Comparison of ENCODE assay signal across 29 cellular contexts in genomic region chr1:159580340-159580739, GRCh38. TPM values are rescaled to one million over a fixed set of nuclear protein-coding genes. Genes with fewer than 3 reads are reported as not detected.
DNase-seq lines count a peak whose midpoint lies in the region; ATAC-seq and TF ChIP-seq lines count a peak whose summit lies in the region.
"Had no signal": no experiment of that assay in that cellular context is flagged by ENCODE, and none has a peak within 500 bp of the region (broad histone marks: within the 10 kb centered on the region; RNA-seq: fewer than 3 reads in every experiment).

No MANE protein-coding gene starts in this region.

- H3K4me1 Mint-ChIP-seq in T-cell: no peaks in the 10 kb centered on the region
- H3K4me1 Mint-ChIP-seq: CD4-positive, CD25-positive, alpha-beta regulatory T cell; central memory CD8-positive, alpha-beta T cell had no signal

- POLR2A ChIA-PET in PC-3 (lab: Charles Lee; ENCODE audit: unreplicated experiment) (no interaction called here), T-cell (lab: Charles Lee) (no interaction called here)

- CTCF ChIA-PET in PC-3 (lab: Charles Lee) (interaction anchor here (0.5 kb wide), 1 partner anchor 123 kb away, joined by 3 read pairs; no protein-coding TSS in a partner anchor), T-cell (lab: Charles Lee) (no interaction called here)

- H3K9me2 ChIP-seq in PC-3 (replicated peaks; ENCODE audit: low read length): no peaks in the 10 kb centered on the region

- TF ChIP-seq CTCF in PC-3 (conservative IDR thresholded peaks at IDR 0.05; ENCODE audit: low read depth, low read length): no peak

- DNase-seq in PC-3 (peak; percentile 54), hippocampal formation (lab: John Stamatoyannopoulos, UW) (no peak), T-cell (no peak), glomerular visceral epithelial cell (ENCODE audit: extremely low spot score) (no peak), D341Med (ENCODE audit: low spot score) (no peak)
- DNase-seq: activated CD8-positive, alpha-beta T cell treated with anti-CD3 and anti-CD28 coated beads for 36 hours; activated naive CD4-positive, alpha-beta T cell; activated T-cell treated with anti-CD3 and anti-CD28 coated beads, Interleukin-2, amount 50 U/mL, for 1 hour; anterior cingulate cortex; CD4-positive, CD25-positive, alpha-beta regulatory T cell; GF-D8; Kasumi-1; NCI-H1092; NCI-H2081 treated with DMSO at 0.1 percent for 48 hours; nucleus accumbens; spleen; stimulated activated CD4-positive, alpha-beta T cell treated with anti-CD3 and anti-CD28 coated beads, Interleukin-4, amount 100 ng/mL, for 4 hours; T-helper 9 cell; upper lobe of left lung had no signal

- H3K79me2 ChIP-seq in PC-3 (ENCODE audit: low read length): no peaks in the 10 kb centered on the region

- intact Hi-C loops in PC-3 (cut with micrococcal nuclease): no loop called here

- no TSS peak for BruUV-seq in PC-3 (replicated peaks; lab: Mats Ljungman, UMichigan)

- ATAC-seq in GM18511 (IDR thresholded peaks at IDR 0.05; ENCODE audit: unreplicated experiment) (peak; percentile 79), GM19397 (IDR thresholded peaks at IDR 0.05; ENCODE audit: unreplicated experiment) (peak; percentile 47), HG02885 (IDR thresholded peaks at IDR 0.05; ENCODE audit: poor library complexity, unreplicated experiment) (peak; percentile 65), PC-3 (no peak), T-cell (replicated peaks in 1 of 4) (no peak)
- ATAC-seq: activated CD8-positive, alpha-beta T cell treated with anti-CD3 and anti-CD28 coated beads for 36 hours had no signal

- H3K4me3 Mint-ChIP-seq in T-cell: no peak overlapping the region
- H3K4me3 Mint-ChIP-seq: activated CD8-positive, alpha-beta T cell treated with anti-CD3 and anti-CD28 coated beads for 36 hours; CD4-positive, CD25-positive, alpha-beta regulatory T cell; central memory CD8-positive, alpha-beta T cell had no signal

- H3K4me3 ChIP-seq in PC-3 (ENCODE audit: low read length): no peak overlapping the region
- H3K4me3 ChIP-seq: HAP-1, SK-N-MC, spleen, upper lobe of left lung had no signal

- H3K27me3 ChIP-seq in PC-3 (ENCODE audit: low read length): peaks cover 18% of the 10 kb centered on the region
- H3K27me3 ChIP-seq: upper lobe of left lung had no signal

- no peaks in the 10 kb centered on the region for H3F3A ChIP-seq in PC-3 (ENCODE audit: low read length, unreplicated experiment)

- H3K27ac Mint-ChIP-seq in T-cell: no peak overlapping the region
- H3K27ac Mint-ChIP-seq: activated CD8-positive, alpha-beta T cell treated with anti-CD3 and anti-CD28 coated beads for 36 hours; CD4-positive, CD25-positive, alpha-beta regulatory T cell had no signal

- H2AFZ ChIP-seq in PC-3 (ENCODE audit: low read length): no peak overlapping the region

- H3K27ac ChIP-seq in PC-3 (ENCODE audit: low read length): no peak overlapping the region
- H3K27ac ChIP-seq: SK-N-MC, spleen, upper lobe of left lung had no signal

- H3K4me2 ChIP-seq in PC-3 (ENCODE audit: low read length): 0 out of 2 replicates have a peak overlapping the region, but pooled peaks have one; percentile 5

- H3K9me3 Mint-ChIP-seq in T-cell: no peaks in the 10 kb centered on the region
- H3K9me3 Mint-ChIP-seq: activated CD8-positive, alpha-beta T cell treated with anti-CD3 and anti-CD28 coated beads for 36 hours; central memory CD8-positive, alpha-beta T cell had no signal

- H3K4me1 ChIP-seq in PC-3 (ENCODE audit: insufficient read depth, low read length): peaks cover 10% of the 10 kb centered on the region
- H3K4me1 ChIP-seq: HAP-1, spleen, upper lobe of left lung had no signal

- H3K36me3 ChIP-seq in PC-3 (ENCODE audit: low read depth, low read length): no peaks in the 10 kb centered on the region
- H3K36me3 ChIP-seq: HAP-1, spleen, upper lobe of left lung had no signal

- no peaks in the 10 kb centered on the region; the same call in 1 of the 2 replicates for H3K9me3 ChIP-seq in PC-3 (ENCODE audit: low read length)
- H3K9me3 ChIP-seq: HAP-1, spleen, upper lobe of left lung had no signal

- H3K36me3 Mint-ChIP-seq in T-cell: no peaks in the 10 kb centered on the region
- H3K36me3 Mint-ChIP-seq: CD4-positive, CD25-positive, alpha-beta regulatory T cell had no signal

- H4K20me1 ChIP-seq in PC-3 (ENCODE audit: low read length): no peaks in the 10 kb centered on the region

- no peak overlapping the region for H3K9ac ChIP-seq in PC-3 (ENCODE audit: low read length)

- H3K27me3 Mint-ChIP-seq in T-cell: peaks cover 26 to 28% of the 10 kb centered on the region in 2 donors

RNA-seq across cellular contexts. Expression of gene APCS, which starts 7.3 kb away (rescaled TPM):
- total RNA-seq in PC-3 (2014; rRNA removed) (not detected in 2 replicates), T-cell (1 to 10 TPM in 1 of 5 donors, not detected in 4; 1.0 TPM)
- total RNA-seq: activated CD8-positive, alpha-beta T cell treated with anti-CD3 and anti-CD28 coated beads for 36 hours; CD4-positive, CD25-positive, alpha-beta regulatory T cell; frontal cortex; myocyte; NCI-H460; RPMI7951; spleen had no signal

RNA-seq across cellular contexts. Expression of gene OR10J5, which starts 44.5 kb away (rescaled TPM):
- total RNA-seq in PC-3 (2014; rRNA removed): not detected in 2 replicates
- not detected for total RNA-seq in T-cell
- total RNA-seq: activated CD8-positive, alpha-beta T cell treated with anti-CD3 and anti-CD28 coated beads for 36 hours; CD4-positive, CD25-positive, alpha-beta regulatory T cell; frontal cortex; myocyte; NCI-H460; RPMI7951; spleen; upper lobe of left lung had no signal

Comparison
In these comparisons a context has a peak if more than half of its experiments do, and no peak if none do; other contexts are left out.
1. ATAC-seq: peak in GM18511 (single experiment), GM19397 (single experiment) and HG02885 (single experiment); none in PC-3 (single experiment) and T-cell (0 of 4).